29 cellular contexts compared by ENCODE assay signal in genomic region chrX:120357186-120357585, GRCh38. TPM values are rescaled to one million over a fixed set of nuclear protein-coding genes. Genes with fewer than 3 reads are reported as not detected.
"Had no signal": no experiment of that assay in that cellular context is flagged by ENCODE, and none has a peak within 500 bp of the region (broad histone marks: within the 10 kb centered on the region; RNA-seq: fewer than 3 reads in every experiment).

No MANE protein-coding gene starts in this region.

- H3K36me3 ChIP-seq: brain microvascular endothelial cell, Peyer's patch, SJSA1 had no signal

- H3K9me3 Mint-ChIP-seq: activated T-cell treated with anti-CD3 and anti-CD28 coated beads, Interleukin-2, amount 50 U/mL, for 4 hours; T-helper 1 cell treated with Interleukin-12 subunit alpha and Interleukin-12 subunit beta and Interleukin-4 antibody, amounts not matched to agents 30 μg/mL and 1 μg/mL, for 36 hours; WTC11 had no signal

- H3K27ac ChIP-seq: brain microvascular endothelial cell, Peyer's patch, RWPE1, SJSA1 had no signal

- H3K4me1 ChIP-seq: Peyer's patch, SJSA1 had no signal

- H3K27me3 Mint-ChIP-seq: activated naive CD8-positive, alpha-beta T cell had no signal

- ATAC-seq: activated T-cell treated with anti-CD3 and anti-CD28 coated beads, Interleukin-2, amount 50 U/mL, for 4 hours; SK-N-SH treated with all-trans-retinoic acid at 6 μM for 48 hours; WTC11 had no signal

- H3K36me3 Mint-ChIP-seq: activated naive CD8-positive, alpha-beta T cell; WTC11 had no signal

- H3K27ac Mint-ChIP-seq: activated naive CD8-positive, alpha-beta T cell; T-helper 1 cell treated with Interleukin-12 subunit alpha and Interleukin-12 subunit beta and Interleukin-4 antibody, amounts not matched to agents 30 μg/mL and 1 μg/mL, for 36 hours; WTC11 had no signal

- FAIRE-seq: astrocyte had no signal

- H3K4me3 ChIP-seq: Peyer's patch, SJSA1 had no signal

- H3K27me3 ChIP-seq: brain microvascular endothelial cell, Peyer's patch, SJSA1 had no signal

- H3K4me3 Mint-ChIP-seq: activated naive CD8-positive, alpha-beta T cell; activated T-cell treated with anti-CD3 and anti-CD28 coated beads, Interleukin-2, amount 50 U/mL, for 4 hours; T-helper 1 cell treated with Interleukin-12 subunit alpha and Interleukin-12 subunit beta and Interleukin-4 antibody, amounts not matched to agents 30 μg/mL and 1 μg/mL, for 36 hours; WTC11 had no signal

- DNase-seq: activated CD4-positive, alpha-beta T cell treated with anti-CD3 and anti-CD28 coated beads for 48 hours; activated CD4-positive, alpha-beta T cell treated with anti-CD3 and anti-CD28 coated beads, Interleukin-2, amount 50 U/mL, for 4 hours; activated CD4-positive, CD25-positive, alpha-beta regulatory T cell treated with anti-CD3 and anti-CD28 coated beads, Interleukin-2, amount 50 U/mL, for 72 hours; activated CD8-positive, alpha-beta memory T cell treated with anti-CD3 and anti-CD28 coated beads for 24 hours; activated effector memory CD4-positive, alpha-beta T cell treated with anti-CD3 and anti-CD28 coated beads, Interleukin-2, amount 50 U/mL, for 16 hours; activated naive CD4-positive, alpha-beta T cell treated with Interleukin-2 at 50 U/mL for 16 hours; activated T-cell treated with anti-CD3 and anti-CD28 coated beads, Interleukin-2, amount 50 U/mL, for 4 hours; amygdala; brain microvascular endothelial cell; cerebellar nuclear complex; Karpas-422; MM.1S; NCI-H1105; NCI-H1436; NCI-H1694 treated with DMSO at 0.1 percent for 48 hours; NCI-H2029 treated with DMSO at 0.1 percent for 48 hours; NCI-H226; NCI-H526; Peyer's patch; Right ventricle myocardium superior; SW 1271 had no signal

- H3K9me3 ChIP-seq: Peyer's patch, SJSA1 had no signal

RNA-seq across cellular contexts. Expression of gene ATP1B4, which starts 4.7 kb away (rescaled TPM):
- total RNA-seq: astrocyte, NCI-H460, Peyer's patch, Right ventricle myocardium superior, SJSA1, WTC11 had no signal

RNA-seq across cellular contexts. Expression of gene TMEM255A, which starts 45.9 kb away (rescaled TPM):
- total RNA-seq: activated T-cell treated with anti-CD3 and anti-CD28 coated beads, Interleukin-2, amount 50 U/mL, for 4 hours had no signal
